ENCODE assay signal across 14 cellular contexts in genomic region chr15:44987711-44988110, GRCh38. TPM values are rescaled to one million over a fixed set of nuclear protein-coding genes. Genes with fewer than 3 reads are reported as not detected.
"Had no signal": no experiment of that assay in that cellular context is flagged by ENCODE, and none has a peak within 500 bp of the region (broad histone marks: within the 10 kb centered on the region; RNA-seq: fewer than 3 reads in every experiment).

No MANE protein-coding gene starts in this region.

RNA-seq across cellular contexts. Expression of gene TERB2, which starts 31.2 kb away (rescaled TPM):
- total RNA-seq: activated B cell treated with CpG ODN at 0.5 μM for 24 hours; activated CD4-positive, alpha-beta T cell treated with anti-CD3 and anti-CD28 coated beads, Interleukin-2, amount 10 ng/mL, durations not matched to agents 7 days and 5 days; activated naive CD8-positive, alpha-beta T cell treated with anti-CD3 and anti-CD28 coated beads for 36 hours; activated T-helper 1 cell treated with anti-CD3 and anti-CD28 coated beads, Interleukin-12 subunit alpha, Interleukin-12 subunit beta, Interleukin-2, Interleukin-4 antibody, amounts not matched to agents 30 ng/mL and 10 ng/mL and 1 ng/mL, durations not matched to agents 14 hours and 24 hours and 36 hours; ascending aorta; cardiac muscle cell; chondrocyte; LHCN-M2; NCI-H460; PC-3; Peyer's patch; SJSA1 had no signal
- polyA plus RNA-seq: adipose tissue, cardiac muscle cell, SK-N-SH had no signal
